ENCODE assay signal across 11 cellular contexts in genomic region chr18:12885500-12885899, GRCh38. TPM values are rescaled to one million over a fixed set of nuclear protein-coding genes. Genes with fewer than 3 reads are reported as not detected.
DNase-seq lines count a peak whose midpoint lies in the region; TF ChIP-seq lines count a peak whose summit lies in the region.
"Had no signal": no experiment of that assay in that cellular context is flagged by ENCODE, and none has a peak within 500 bp of the region (broad histone marks: within the 10 kb centered on the region; RNA-seq: fewer than 3 reads in every experiment).

No MANE protein-coding gene starts in this region.

- intact Hi-C loops in mammary epithelial cell (cut with micrococcal nuclease), result no loop called here
- intact Hi-C loops in MCF 10A (cut with micrococcal nuclease), result no loop called here
- intact Hi-C loops in transverse colon (cut with DNase I; ENCODE audit: low total_unique reads), result loop anchor here (10.0 kb wide), 1 partner anchor 839 kb away; the partner anchor contains the start of genes FAM210A and RNMT
- intact Hi-C loops in left ventricle myocardium inferior (cut with micrococcal nuclease), result loop anchor here (10.0 kb wide), 1 partner anchor 49 kb away; no protein-coding TSS in a partner anchor

- CTCF ChIA-PET in mammary epithelial cell (lab: Charles Lee; ENCODE audit: low non-redundant PET), result no interaction called here
- CTCF ChIA-PET in MCF 10A (lab: Yijun Ruan, JAX), result interaction anchor here (1.0 to 3.9 kb wide), 4 partner anchors 49 to 155 kb away, joined by 3 to 19 read pairs (median 3); no protein-coding TSS in a partner anchor

- peaks cover 13% of the 10 kb centered on the region for H3K4me1 Mint-ChIP-seq in MCF 10A (ENCODE audit: insufficient read depth, unreplicated experiment)

- H3K4me3 Mint-ChIP-seq in MCF 10A (ENCODE audit: unreplicated experiment), result no peak overlapping the region

- peak overlapping the region; percentile 75 for H3K4me2 ChIP-seq in mammary epithelial cell (ENCODE audit: insufficient read depth, low read depth, low read length)

- TF ChIP-seq CTCF in mammary epithelial cell (conservative IDR thresholded peaks at IDR 0.05 in 1 of 2, IDR thresholded peaks at IDR 0.05 in 1 of 2; ENCODE audit: extremely low read depth in 1 of 2, insufficient read depth in 1 of 2, low read depth in 1 of 2, low read length in 2 of 2) (no peak), MCF 10A (IDR thresholded peaks at IDR 0.05; ENCODE audit: unreplicated experiment) (no peak), transverse colon (IDR thresholded peaks at IDR 0.05) (no peak), left ventricle myocardium inferior (IDR thresholded peaks at IDR 0.05; ENCODE audit: borderline replicate concordance) (no peak)

- H3K36me3 Mint-ChIP-seq in MCF 10A (ENCODE audit: insufficient read depth, unreplicated experiment), result peaks cover 14% of the 10 kb centered on the region

- POLR2A ChIA-PET in MCF 10A (lab: Yijun Ruan, JAX), result interaction anchor here (0.7 to 5.7 kb wide), 7 partner anchors 8 to 332 kb away, joined by 3 to 54 read pairs (median 5); partner anchors contain the start of genes CEP76 and PSMG2

- H3K27me3 Mint-ChIP-seq in MCF 10A (ENCODE audit: insufficient read depth, unreplicated experiment), result no peaks in the 10 kb centered on the region

- H3K4me3 ChIP-seq in mammary epithelial cell (replicated peaks in 1 of 3; ENCODE audit: insufficient read depth in 1 of 3, low read depth in 2 of 3, low read length in 3 of 3) (no peak overlapping the region), transverse colon (no peak overlapping the region), left ventricle myocardium inferior (no peak overlapping the region)

- 100% methylated on average over 4 of the region's 4 CpGs for WGBS in mammary epithelial cell (ENCODE audit: low coverage, missing lambda C conversion rate)
- WGBS in transverse colon (ENCODE audit: low coverage in 1 of 2), 2 donors, result 66 to 72% methylated on average over 3 to 4 of the region's 4 CpGs

- dilution Hi-C loops in mammary epithelial cell (cut with HindIII; ENCODE audit: low sequenced_read_pairs), result no loop called here

- no peak overlapping the region for H2AFZ ChIP-seq in mammary epithelial cell (ENCODE audit: low read depth, low read length)

- DNase-seq in mammary epithelial cell (no peak), MCF 10A (ENCODE audit: unreplicated experiment) (no peak), OCI-M1 (lab: John Stamatoyannopoulos, UW) (peak; percentile 34), iPS DF 19.7 (ENCODE audit: low read depth, low spot score) (peak; percentile 73), transverse colon (no peak), DMS53 treated with DMSO at 0.1 percent for 48 hours (lab: John Stamatoyannopoulos, UW; ENCODE audit: unreplicated experiment) (no peak), HuH-7 (ENCODE audit: low spot score) (no peak), left ventricle myocardium inferior (no peak)
- DNase-seq: hippocampal formation; IMR-90; stimulated activated CD4-positive, alpha-beta T cell treated with anti-CD3 and anti-CD28 coated beads, Interleukin-12 subunit alpha, Interleukin-12 subunit beta, amount 100 ng/mL, for 4 hours had no signal

- H3K9me3 Mint-ChIP-seq in MCF 10A (ENCODE audit: unreplicated experiment), result no peaks in the 10 kb centered on the region

- no peak for TF ChIP-seq POLR2A in transverse colon (IDR thresholded peaks at IDR 0.05)

- BruUV-seq in mammary epithelial cell (replicated peaks; lab: Mats Ljungman, UMichigan) (no TSS peak), MCF 10A (replicated peaks; lab: Mats Ljungman, UMichigan) (no TSS peak)

- TF ChIP-seq EP300 in transverse colon (IDR thresholded peaks at IDR 0.05; ENCODE audit: low read depth), result no peak

- no peak overlapping the region for H3K9ac ChIP-seq in mammary epithelial cell (ENCODE audit: insufficient read depth, low read length)

- H3K9me3 ChIP-seq in mammary epithelial cell (replicated peaks; ENCODE audit: insufficient read depth, low read length) (peaks cover 2% of the 10 kb centered on the region), transverse colon (no peaks in the 10 kb centered on the region), left ventricle myocardium inferior (replicated peaks) (no peaks in the 10 kb centered on the region)

- H4K20me1 ChIP-seq in mammary epithelial cell (ENCODE audit: insufficient read depth, low read length), result no peaks in the 10 kb centered on the region

- no peak overlapping the region for H3K27ac Mint-ChIP-seq in MCF 10A (ENCODE audit: low read depth, unreplicated experiment)

- in situ Hi-C loops in mammary epithelial cell (cut with MboI; ENCODE audit: low sequenced_read_pairs in 2 of 2), result no loop called here
- in situ Hi-C loops in transverse colon (cut with MboI; ENCODE audit: low pct_ligation_motif_present in 1 of 4, low pct_unique_long_range_greater_than_20kb in 1 of 4, low sequenced_read_pairs in 3 of 4), result loop anchor here in 1 of 4 donors (10.0 kb wide), 1 partner anchor 51 kb away; no protein-coding TSS in a partner anchor

- no peaks in the 10 kb centered on the region for H3K36me3 ChIP-seq in mammary epithelial cell (ENCODE audit: insufficient read depth, low read length)
- H3K36me3 ChIP-seq in transverse colon, result no peaks in the 10 kb centered on the region
- no peaks in the 10 kb centered on the region for H3K36me3 ChIP-seq in left ventricle myocardium inferior

- H3K27ac ChIP-seq in mammary epithelial cell (ENCODE audit: insufficient read depth, low read depth, low read length) (no peak overlapping the region), transverse colon (peak overlapping the region in 3 of 4 donors; percentile 97 to 100 (median 100)), left ventricle myocardium inferior (replicated peaks) (no peak overlapping the region)

- H3K79me2 ChIP-seq in mammary epithelial cell (ENCODE audit: insufficient read depth, low read length), result peaks cover 42% of the 10 kb centered on the region

- H3K27me3 ChIP-seq in mammary epithelial cell (ENCODE audit: insufficient read depth, low read length) (no peaks in the 10 kb centered on the region), transverse colon (no peaks in the 10 kb centered on the region), left ventricle myocardium inferior (ENCODE audit: low read depth) (no peaks in the 10 kb centered on the region)

- H3K4me1 ChIP-seq in mammary epithelial cell (ENCODE audit: insufficient read depth, low read length) (peaks cover 5% of the 10 kb centered on the region), transverse colon (peaks cover 0 to 34% (median 17%) of the 10 kb centered on the region in 4 donors), left ventricle myocardium inferior (peaks cover 37% of the 10 kb centered on the region)

RNA-seq across cellular contexts. Expression of gene PTPN2, which starts 1.5 kb away (rescaled TPM):
- 10 to 100 TPM; 25.3 to 47.0 TPM for total RNA-seq in mammary epithelial cell
- 18.6 TPM for polyA plus RNA-seq in mammary epithelial cell
- polyA minus RNA-seq in mammary epithelial cell, result 15.6 TPM
- total RNA-seq in MCF 10A (2022), result 60.0 and 75.2 TPM in 2 replicates
- total RNA-seq in transverse colon, result 10 to 100 TPM; 10.5 to 65.7 (median 46.1) TPM
- total RNA-seq in left ventricle myocardium inferior, result 11.0 TPM

Comparison
In these comparisons a context has a peak if more than half of its experiments do, and no peak if none do; other contexts are left out.
1. DNase-seq: peak in OCI-M1 (single experiment) and iPS DF 19.7 (single experiment); none in mammary epithelial cell (single experiment), MCF 10A (single experiment), transverse colon (single experiment), DMS53 treated with DMSO at 0.1 percent for 48 hours (single experiment), HuH-7 (single experiment) and left ventricle myocardium inferior (single experiment).
2. H3K27ac ChIP-seq: peak in transverse colon (3 of 4); none in mammary epithelial cell (single experiment) and left ventricle myocardium inferior (single experiment).
3. intact Hi-C loops: an anchor here in transverse colon (10.0 kb wide) and left ventricle myocardium inferior (10.0 kb wide); none called in mammary epithelial cell and MCF 10A.